10 cellular contexts compared by ENCODE assay signal in the genomic region with DNA sequence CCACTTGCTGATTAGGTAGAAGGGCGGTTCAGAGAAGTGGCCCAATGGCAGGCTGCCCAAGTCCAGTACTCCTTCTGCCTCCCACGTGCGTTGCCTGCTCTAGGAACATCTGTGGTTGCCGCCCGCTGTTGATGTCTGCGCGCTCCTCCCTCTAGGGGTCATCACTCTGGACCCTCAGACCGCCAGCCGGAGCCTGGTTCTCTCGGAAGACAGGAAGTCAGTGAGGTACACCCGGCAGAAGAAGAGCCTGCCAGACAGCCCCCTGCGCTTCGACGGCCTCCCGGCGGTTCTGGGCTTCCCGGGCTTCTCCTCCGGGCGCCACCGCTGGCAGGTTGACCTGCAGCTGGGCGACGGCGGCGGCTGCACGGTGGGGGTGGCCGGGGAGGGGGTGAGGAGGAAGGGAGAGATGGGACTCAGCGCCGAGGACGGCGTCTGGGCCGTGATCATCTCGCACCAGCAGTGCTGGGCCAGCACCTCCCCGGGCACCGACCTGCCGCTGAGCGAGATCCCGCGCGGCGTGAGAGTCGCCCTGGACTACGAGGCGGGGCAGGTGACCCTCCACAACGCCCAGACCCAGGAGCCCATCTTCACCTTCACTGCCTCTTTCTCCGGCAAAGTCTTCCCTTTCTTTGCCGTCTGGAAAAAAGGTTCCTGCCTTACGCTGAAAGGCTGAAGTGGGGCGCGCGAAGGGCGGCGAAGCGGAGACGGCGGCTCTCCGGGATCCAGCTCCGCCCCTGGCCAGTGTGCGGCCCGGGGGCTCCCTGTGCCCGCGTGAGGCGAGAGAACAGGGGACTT. TPM values are rescaled to one million over a fixed set of nuclear protein-coding genes. Genes with fewer than 3 reads are reported as not detected.
DNase-seq lines count a peak whose midpoint lies in the region; ATAC-seq and TF ChIP-seq lines count a peak whose summit lies in the region.
"Had no signal": no experiment of that assay in that cellular context is flagged by ENCODE, and none has a peak within 500 bp of the region (broad histone marks: within the 10 kb centered on the region; RNA-seq: fewer than 3 reads in every experiment).

No MANE protein-coding gene starts in this region.

- H3K4me3 ChIP-seq in H7 (ENCODE audit: insufficient read depth, low read depth, low read length) (peak overlapping the region; percentile 33), RWPE2 (ENCODE audit: severe bottlenecking) (no peak overlapping the region), fibroblast of villous mesenchyme (ENCODE audit: low read depth, low read length) (no peak overlapping the region)

- peak; percentile 46; the same call in 2 of the 3 replicates for ATAC-seq in RWPE2 (ENCODE audit: low read depth)
- no peak for ATAC-seq in esophagus mucosa
- ATAC-seq: activated CD4-positive, CD25-positive, alpha-beta regulatory T cell treated with anti-CD3 and anti-CD28 coated beads, Interleukin-2, amount 50 U/mL, for 24 hours had no signal

- H3K27me3 ChIP-seq in H7 (ENCODE audit: control insufficient read depth, insufficient read depth, low read length) (peaks cover 40% of the 10 kb centered on the region), RWPE2 (ENCODE audit: insufficient read depth, poor library complexity, severe bottlenecking) (peaks cover 38% of the 10 kb centered on the region)

- DNase-seq in H7, result peak; percentile 73
- no peak for DNase-seq in RWPE2 (ENCODE audit: low spot score)
- DNase-seq in fibroblast of villous mesenchyme (ENCODE audit: low read depth), result peak; percentile 39
- peak; percentile 60 for DNase-seq in retina
- no peak for DNase-seq in LoVo (ENCODE audit: low spot score)
- no peak for DNase-seq in SHP77 (lab: John Stamatoyannopoulos, UW)
- DNase-seq: effector CD8-positive, alpha-beta T cell had no signal

- TF ChIP-seq CTCF in RWPE2 (IDR thresholded peaks at IDR 0.05; ENCODE audit: poor library complexity, severe bottlenecking) (no peak), fibroblast of villous mesenchyme (IDR thresholded peaks at IDR 0.05; ENCODE audit: insufficient read depth, low read depth, low read length) (peak; percentile 4)

- H3K27ac ChIP-seq in RWPE2 (ENCODE audit: poor library complexity, severe bottlenecking), result no peak overlapping the region
- H3K27ac ChIP-seq: neutrophil had no signal

- H3K9me3 ChIP-seq in RWPE2 (ENCODE audit: severe bottlenecking), result no peaks in the 10 kb centered on the region
- H3K9me3 ChIP-seq: neutrophil had no signal

- H3K36me3 ChIP-seq in H7 (replicated peaks; ENCODE audit: control insufficient read depth, insufficient read depth, low read length), result no peaks in the 10 kb centered on the region
- no peaks in the 10 kb centered on the region for H3K36me3 ChIP-seq in RWPE2 (ENCODE audit: low read depth)
- H3K36me3 ChIP-seq: neutrophil had no signal

- no peaks in the 10 kb centered on the region for H3K4me1 ChIP-seq in RWPE2 (ENCODE audit: insufficient read depth, poor library complexity, severe bottlenecking)

RNA-seq across cellular contexts. Expression of a gene that starts 8.5 kb away (rescaled TPM):
- total RNA-seq in H7 (2014; rRNA removed; shearing (Covaris generic)), result 0.55 TPM in 1 of 2 replicates, not detected in the other
- total RNA-seq in fibroblast of villous mesenchyme (not detected in 2 replicates), esophagus mucosa (not detected)

RNA-seq across cellular contexts. Expression of a gene that starts 10.9 kb away (rescaled TPM):
- total RNA-seq in H7 (2014; rRNA removed; shearing (Covaris generic)), result not detected in 2 replicates
- not detected in 2 replicates for total RNA-seq in fibroblast of villous mesenchyme
- not detected for total RNA-seq in esophagus mucosa

RNA-seq across cellular contexts. Expression of a gene that starts 35.9 kb away (rescaled TPM):
- not detected in 2 replicates for total RNA-seq in H7 (2014; rRNA removed; shearing (Covaris generic))
- total RNA-seq in fibroblast of villous mesenchyme (not detected in 2 replicates), esophagus mucosa (not detected)

RNA-seq across cellular contexts. Expression of a gene that starts 41.3 kb away (rescaled TPM):
- 22.8 and 28.3 TPM in 2 replicates for total RNA-seq in H7 (2014; rRNA removed; shearing (Covaris generic))
- total RNA-seq in fibroblast of villous mesenchyme, result 20.9 and 21.2 TPM in 2 replicates
- total RNA-seq in esophagus mucosa, result 48.3 TPM

RNA-seq across cellular contexts. Expression of a gene that starts 59.0 kb away (rescaled TPM):
- not detected in 2 replicates for total RNA-seq in H7 (2014; rRNA removed; shearing (Covaris generic))
- total RNA-seq in fibroblast of villous mesenchyme, result not detected in 2 replicates
- 0.20 TPM for total RNA-seq in esophagus mucosa

Comparison
In these comparisons a context has a peak if more than half of its experiments do, and no peak if none do; other contexts are left out.
1. DNase-seq: peak in H7 (single experiment), fibroblast of villous mesenchyme (single experiment) and retina (single experiment); none in RWPE2 (single experiment), LoVo (single experiment) and SHP77 (0 of 2).